In genomic region chr13:29754486-29754806, GRCh38 we compare ENCODE assay signal across 1 cellular context.
TF ChIP-seq lines count a peak whose summit lies in the region.

No MANE protein-coding gene starts in this region.

TF ChIP-seq in H1, 55 proteins besides CTCF, POLR2A, EP300 and RAD21:
- TF ChIP-seq MAFK (IDR thresholded peaks at IDR 0.05; ENCODE audit: low read depth, low read length) = peak; percentile 63
- TF ChIP-seq FOSL1 (IDR thresholded peaks at IDR 0.05; ENCODE audit: insufficient read depth, low read depth, low read length) = no peak
- peak; percentile 54; the same call in 1 of the 2 replicates for TF ChIP-seq SP1 (IDR thresholded peaks at IDR 0.05; ENCODE audit: low read depth, low read length)
- TF ChIP-seq BACH1 (IDR thresholded peaks at IDR 0.05; ENCODE audit: low read length) = peak; percentile 69; the same call in 1 of the 2 replicates
- peak; percentile 53; the same call in 1 of the 2 replicates for TF ChIP-seq POU5F1 (IDR thresholded peaks at IDR 0.05; ENCODE audit: low read depth, low read length)
- no peak for TF ChIP-seq CREB1 (IDR thresholded peaks at IDR 0.05)
TF ChIP-seq in H1: peak in this region for 4.
